In the genomic region with DNA sequence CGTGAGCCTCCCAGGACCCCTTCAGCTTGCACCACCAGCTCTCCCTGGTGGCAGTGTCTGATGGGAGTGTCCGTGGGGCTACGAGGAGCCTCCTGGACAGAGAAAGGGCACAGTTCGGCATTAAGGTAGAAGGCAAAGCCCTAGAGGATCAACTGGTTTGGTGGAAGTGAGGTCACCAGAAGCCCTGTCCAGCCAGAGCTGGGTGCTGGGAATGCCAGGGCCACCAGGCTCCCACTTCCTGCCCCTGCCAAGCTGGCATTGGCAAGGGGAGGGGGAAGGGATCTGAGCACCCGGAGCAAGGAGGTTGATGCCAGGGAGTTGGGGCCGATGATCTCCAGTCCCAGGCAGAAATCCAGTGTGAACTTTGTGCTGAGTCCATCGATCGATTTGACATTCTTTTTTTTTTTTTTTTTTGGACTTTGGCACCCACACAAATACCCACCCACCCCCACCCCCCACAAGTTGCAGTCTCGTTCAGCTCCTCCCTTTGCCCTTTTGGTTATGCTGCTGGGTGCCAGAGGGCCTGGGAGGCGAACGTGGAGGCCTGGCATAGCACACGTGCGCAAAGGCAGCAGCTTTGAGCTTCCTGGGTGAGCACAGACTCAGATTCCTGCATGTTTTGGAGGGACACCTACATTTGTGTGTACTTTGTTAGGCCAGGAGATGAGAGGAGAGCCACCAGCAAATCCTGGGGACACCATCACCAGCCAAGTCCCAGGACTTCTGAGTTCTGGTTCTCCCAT, we compare ENCODE assay signal across 1 cellular context.
A peak's percentile ranks its signal among the peaks of the same experiment; 100 is the strongest.
TF ChIP-seq lines count a peak whose summit lies in the region.

No MANE protein-coding gene starts in this region.

TF ChIP-seq in HepG2, 621 proteins besides CTCF, POLR2A, EP300 and RAD21 (continued from another document and continues in another):
- TF ChIP-seq MYC (CRISPR knock-in tag; IDR thresholded peaks at IDR 0.05; ENCODE audit: borderline replicate concordance) (peak; percentile 95), POLR2G (IDR thresholded peaks at IDR 0.05; ENCODE audit: low read depth, low read length) (peak; percentile 86), ZFP36L1 (CRISPR knock-in tag; IDR thresholded peaks at IDR 0.05) (no peak), ZBTB8A (CRISPR knock-in tag; IDR thresholded peaks at IDR 0.05; ENCODE audit: borderline replicate concordance, low read depth) (no peak), ELF1 (CRISPR knock-in tag; IDR thresholded peaks at IDR 0.05) (peak; percentile 68), JUNB (CRISPR knock-in tag; IDR thresholded peaks at IDR 0.05; ENCODE audit: borderline replicate concordance) (no peak), MLLT10 (CRISPR knock-in tag; IDR thresholded peaks at IDR 0.05) (peak; percentile 82; the same call in 1 of the 2 replicates), NCOA5 (CRISPR knock-in tag; IDR thresholded peaks at IDR 0.05) (peak; percentile 59; the same call in 1 of the 2 replicates), ZNF75D (CRISPR knock-in tag; IDR thresholded peaks at IDR 0.05; ENCODE audit: borderline replicate concordance) (no peak), FOSL1 (CRISPR knock-in tag; IDR thresholded peaks at IDR 0.05; ENCODE audit: borderline replicate concordance) (no peak), ZNF20 (CRISPR knock-in tag; IDR thresholded peaks at IDR 0.05) (no peak), ZNF552 (CRISPR knock-in tag; IDR thresholded peaks at IDR 0.05; ENCODE audit: borderline replicate concordance) (no peak; the same call in 1 of the 2 replicates), KDM6A (CRISPR knock-in tag; IDR thresholded peaks at IDR 0.05; ENCODE audit: low read depth) (peak; percentile 92), HHEX (CRISPR knock-in tag; IDR thresholded peaks at IDR 0.05) (no peak; the same call in 1 of the 2 replicates), ZNF549 (CRISPR knock-in tag; IDR thresholded peaks at IDR 0.05) (no peak), SP140L (CRISPR knock-in tag; IDR thresholded peaks at IDR 0.05; ENCODE audit: borderline replicate concordance) (no peak), MTF2 (CRISPR knock-in tag; IDR thresholded peaks at IDR 0.05; ENCODE audit: borderline replicate concordance) (no peak), TAF15 (IDR thresholded peaks at IDR 0.05; ENCODE audit: low read depth, low read length, poor library complexity, severe bottlenecking) (no peak), PLRG1 (conservative IDR thresholded peaks at IDR 0.05) (no peak), ZNF841 (CRISPR knock-in tag; IDR thresholded peaks at IDR 0.05; ENCODE audit: borderline replicate concordance) (no peak), ZFP36L2 (CRISPR knock-in tag; IDR thresholded peaks at IDR 0.05) (peak; percentile 23; the same call in 1 of the 2 replicates), ZNF496 (CRISPR knock-in tag; IDR thresholded peaks at IDR 0.05; ENCODE audit: insufficient replicate concordance) (no peak), NCOA2 (CRISPR knock-in tag; IDR thresholded peaks at IDR 0.05) (peak; percentile 79)
- TF ChIP-seq, protein P1, sequence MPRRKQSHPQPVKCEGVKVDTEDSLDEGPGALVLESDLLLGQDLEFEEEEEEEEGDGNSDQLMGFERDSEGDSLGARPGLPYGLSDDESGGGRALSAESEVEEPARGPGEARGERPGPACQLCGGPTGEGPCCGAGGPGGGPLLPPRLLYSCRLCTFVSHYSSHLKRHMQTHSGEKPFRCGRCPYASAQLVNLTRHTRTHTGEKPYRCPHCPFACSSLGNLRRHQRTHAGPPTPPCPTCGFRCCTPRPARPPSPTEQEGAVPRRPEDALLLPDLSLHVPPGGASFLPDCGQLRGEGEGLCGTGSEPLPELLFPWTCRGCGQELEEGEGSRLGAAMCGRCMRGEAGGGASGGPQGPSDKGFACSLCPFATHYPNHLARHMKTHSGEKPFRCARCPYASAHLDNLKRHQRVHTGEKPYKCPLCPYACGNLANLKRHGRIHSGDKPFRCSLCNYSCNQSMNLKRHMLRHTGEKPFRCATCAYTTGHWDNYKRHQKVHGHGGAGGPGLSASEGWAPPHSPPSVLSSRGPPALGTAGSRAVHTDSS (CRISPR knock-in tag; conservative IDR thresholded peaks at IDR 0.05) = 0 out of 2 replicates have a peak, but pooled peaks have one; percentile 53
- TF ChIP-seq, protein P2, sequence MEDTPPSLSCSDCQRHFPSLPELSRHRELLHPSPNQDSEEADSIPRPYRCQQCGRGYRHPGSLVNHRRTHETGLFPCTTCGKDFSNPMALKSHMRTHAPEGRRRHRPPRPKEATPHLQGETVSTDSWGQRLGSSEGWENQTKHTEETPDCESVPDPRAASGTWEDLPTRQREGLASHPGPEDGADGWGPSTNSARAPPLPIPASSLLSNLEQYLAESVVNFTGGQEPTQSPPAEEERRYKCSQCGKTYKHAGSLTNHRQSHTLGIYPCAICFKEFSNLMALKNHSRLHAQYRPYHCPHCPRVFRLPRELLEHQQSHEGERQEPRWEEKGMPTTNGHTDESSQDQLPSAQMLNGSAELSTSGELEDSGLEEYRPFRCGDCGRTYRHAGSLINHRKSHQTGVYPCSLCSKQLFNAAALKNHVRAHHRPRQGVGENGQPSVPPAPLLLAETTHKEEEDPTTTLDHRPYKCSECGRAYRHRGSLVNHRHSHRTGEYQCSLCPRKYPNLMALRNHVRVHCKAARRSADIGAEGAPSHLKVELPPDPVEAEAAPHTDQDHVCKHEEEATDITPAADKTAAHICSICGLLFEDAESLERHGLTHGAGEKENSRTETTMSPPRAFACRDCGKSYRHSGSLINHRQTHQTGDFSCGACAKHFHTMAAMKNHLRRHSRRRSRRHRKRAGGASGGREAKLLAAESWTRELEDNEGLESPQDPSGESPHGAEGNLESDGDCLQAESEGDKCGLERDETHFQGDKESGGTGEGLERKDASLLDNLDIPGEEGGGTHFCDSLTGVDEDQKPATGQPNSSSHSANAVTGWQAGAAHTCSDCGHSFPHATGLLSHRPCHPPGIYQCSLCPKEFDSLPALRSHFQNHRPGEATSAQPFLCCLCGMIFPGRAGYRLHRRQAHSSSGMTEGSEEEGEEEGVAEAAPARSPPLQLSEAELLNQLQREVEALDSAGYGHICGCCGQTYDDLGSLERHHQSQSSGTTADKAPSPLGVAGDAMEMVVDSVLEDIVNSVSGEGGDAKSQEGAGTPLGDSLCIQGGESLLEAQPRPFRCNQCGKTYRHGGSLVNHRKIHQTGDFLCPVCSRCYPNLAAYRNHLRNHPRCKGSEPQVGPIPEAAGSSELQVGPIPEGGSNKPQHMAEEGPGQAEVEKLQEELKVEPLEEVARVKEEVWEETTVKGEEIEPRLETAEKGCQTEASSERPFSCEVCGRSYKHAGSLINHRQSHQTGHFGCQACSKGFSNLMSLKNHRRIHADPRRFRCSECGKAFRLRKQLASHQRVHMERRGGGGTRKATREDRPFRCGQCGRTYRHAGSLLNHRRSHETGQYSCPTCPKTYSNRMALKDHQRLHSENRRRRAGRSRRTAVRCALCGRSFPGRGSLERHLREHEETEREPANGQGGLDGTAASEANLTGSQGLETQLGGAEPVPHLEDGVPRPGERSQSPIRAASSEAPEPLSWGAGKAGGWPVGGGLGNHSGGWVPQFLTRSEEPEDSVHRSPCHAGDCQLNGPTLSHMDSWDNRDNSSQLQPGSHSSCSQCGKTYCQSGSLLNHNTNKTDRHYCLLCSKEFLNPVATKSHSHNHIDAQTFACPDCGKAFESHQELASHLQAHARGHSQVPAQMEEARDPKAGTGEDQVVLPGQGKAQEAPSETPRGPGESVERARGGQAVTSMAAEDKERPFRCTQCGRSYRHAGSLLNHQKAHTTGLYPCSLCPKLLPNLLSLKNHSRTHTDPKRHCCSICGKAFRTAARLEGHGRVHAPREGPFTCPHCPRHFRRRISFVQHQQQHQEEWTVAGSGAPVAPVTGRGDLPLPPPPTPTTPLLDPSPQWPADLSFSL (CRISPR knock-in tag; IDR thresholded peaks at IDR 0.05) = no peak
- TF ChIP-seq, protein P3, sequence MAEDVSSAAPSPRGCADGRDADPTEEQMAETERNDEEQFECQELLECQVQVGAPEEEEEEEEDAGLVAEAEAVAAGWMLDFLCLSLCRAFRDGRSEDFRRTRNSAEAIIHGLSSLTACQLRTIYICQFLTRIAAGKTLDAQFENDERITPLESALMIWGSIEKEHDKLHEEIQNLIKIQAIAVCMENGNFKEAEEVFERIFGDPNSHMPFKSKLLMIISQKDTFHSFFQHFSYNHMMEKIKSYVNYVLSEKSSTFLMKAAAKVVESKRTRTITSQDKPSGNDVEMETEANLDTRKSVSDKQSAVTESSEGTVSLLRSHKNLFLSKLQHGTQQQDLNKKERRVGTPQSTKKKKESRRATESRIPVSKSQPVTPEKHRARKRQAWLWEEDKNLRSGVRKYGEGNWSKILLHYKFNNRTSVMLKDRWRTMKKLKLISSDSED (CRISPR knock-in tag; IDR thresholded peaks at IDR 0.05) = no peak
- TF ChIP-seq, protein P4, sequence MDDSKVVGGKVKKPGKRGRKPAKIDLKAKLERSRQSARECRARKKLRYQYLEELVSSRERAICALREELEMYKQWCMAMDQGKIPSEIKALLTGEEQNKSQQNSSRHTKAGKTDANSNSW (CRISPR knock-in tag; IDR thresholded peaks at IDR 0.05; ENCODE audit: borderline replicate concordance) = no peak
- TF ChIP-seq, protein P5, sequence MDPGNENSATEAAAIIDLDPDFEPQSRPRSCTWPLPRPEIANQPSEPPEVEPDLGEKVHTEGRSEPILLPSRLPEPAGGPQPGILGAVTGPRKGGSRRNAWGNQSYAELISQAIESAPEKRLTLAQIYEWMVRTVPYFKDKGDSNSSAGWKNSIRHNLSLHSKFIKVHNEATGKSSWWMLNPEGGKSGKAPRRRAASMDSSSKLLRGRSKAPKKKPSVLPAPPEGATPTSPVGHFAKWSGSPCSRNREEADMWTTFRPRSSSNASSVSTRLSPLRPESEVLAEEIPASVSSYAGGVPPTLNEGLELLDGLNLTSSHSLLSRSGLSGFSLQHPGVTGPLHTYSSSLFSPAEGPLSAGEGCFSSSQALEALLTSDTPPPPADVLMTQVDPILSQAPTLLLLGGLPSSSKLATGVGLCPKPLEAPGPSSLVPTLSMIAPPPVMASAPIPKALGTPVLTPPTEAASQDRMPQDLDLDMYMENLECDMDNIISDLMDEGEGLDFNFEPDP (CRISPR knock-in tag; conservative IDR thresholded peaks at IDR 0.05) = no peak
- TF ChIP-seq, protein P6, sequence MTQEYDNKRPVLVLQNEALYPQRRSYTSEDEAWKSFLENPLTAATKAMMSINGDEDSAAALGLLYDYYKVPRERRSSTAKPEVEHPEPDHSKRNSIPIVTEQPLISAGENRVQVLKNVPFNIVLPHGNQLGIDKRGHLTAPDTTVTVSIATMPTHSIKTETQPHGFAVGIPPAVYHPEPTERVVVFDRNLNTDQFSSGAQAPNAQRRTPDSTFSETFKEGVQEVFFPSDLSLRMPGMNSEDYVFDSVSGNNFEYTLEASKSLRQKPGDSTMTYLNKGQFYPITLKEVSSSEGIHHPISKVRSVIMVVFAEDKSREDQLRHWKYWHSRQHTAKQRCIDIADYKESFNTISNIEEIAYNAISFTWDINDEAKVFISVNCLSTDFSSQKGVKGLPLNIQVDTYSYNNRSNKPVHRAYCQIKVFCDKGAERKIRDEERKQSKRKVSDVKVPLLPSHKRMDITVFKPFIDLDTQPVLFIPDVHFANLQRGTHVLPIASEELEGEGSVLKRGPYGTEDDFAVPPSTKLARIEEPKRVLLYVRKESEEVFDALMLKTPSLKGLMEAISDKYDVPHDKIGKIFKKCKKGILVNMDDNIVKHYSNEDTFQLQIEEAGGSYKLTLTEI (CRISPR knock-in tag; conservative IDR thresholded peaks at IDR 0.05) = no peak
- TF ChIP-seq, protein P7, sequence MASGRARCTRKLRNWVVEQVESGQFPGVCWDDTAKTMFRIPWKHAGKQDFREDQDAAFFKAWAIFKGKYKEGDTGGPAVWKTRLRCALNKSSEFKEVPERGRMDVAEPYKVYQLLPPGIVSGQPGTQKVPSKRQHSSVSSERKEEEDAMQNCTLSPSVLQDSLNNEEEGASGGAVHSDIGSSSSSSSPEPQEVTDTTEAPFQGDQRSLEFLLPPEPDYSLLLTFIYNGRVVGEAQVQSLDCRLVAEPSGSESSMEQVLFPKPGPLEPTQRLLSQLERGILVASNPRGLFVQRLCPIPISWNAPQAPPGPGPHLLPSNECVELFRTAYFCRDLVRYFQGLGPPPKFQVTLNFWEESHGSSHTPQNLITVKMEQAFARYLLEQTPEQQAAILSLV (CRISPR knock-in tag; IDR thresholded peaks at IDR 0.05; ENCODE audit: borderline replicate concordance) = peak; percentile 61; the same call in 1 of the 2 replicates
- TF ChIP-seq, protein P8, sequence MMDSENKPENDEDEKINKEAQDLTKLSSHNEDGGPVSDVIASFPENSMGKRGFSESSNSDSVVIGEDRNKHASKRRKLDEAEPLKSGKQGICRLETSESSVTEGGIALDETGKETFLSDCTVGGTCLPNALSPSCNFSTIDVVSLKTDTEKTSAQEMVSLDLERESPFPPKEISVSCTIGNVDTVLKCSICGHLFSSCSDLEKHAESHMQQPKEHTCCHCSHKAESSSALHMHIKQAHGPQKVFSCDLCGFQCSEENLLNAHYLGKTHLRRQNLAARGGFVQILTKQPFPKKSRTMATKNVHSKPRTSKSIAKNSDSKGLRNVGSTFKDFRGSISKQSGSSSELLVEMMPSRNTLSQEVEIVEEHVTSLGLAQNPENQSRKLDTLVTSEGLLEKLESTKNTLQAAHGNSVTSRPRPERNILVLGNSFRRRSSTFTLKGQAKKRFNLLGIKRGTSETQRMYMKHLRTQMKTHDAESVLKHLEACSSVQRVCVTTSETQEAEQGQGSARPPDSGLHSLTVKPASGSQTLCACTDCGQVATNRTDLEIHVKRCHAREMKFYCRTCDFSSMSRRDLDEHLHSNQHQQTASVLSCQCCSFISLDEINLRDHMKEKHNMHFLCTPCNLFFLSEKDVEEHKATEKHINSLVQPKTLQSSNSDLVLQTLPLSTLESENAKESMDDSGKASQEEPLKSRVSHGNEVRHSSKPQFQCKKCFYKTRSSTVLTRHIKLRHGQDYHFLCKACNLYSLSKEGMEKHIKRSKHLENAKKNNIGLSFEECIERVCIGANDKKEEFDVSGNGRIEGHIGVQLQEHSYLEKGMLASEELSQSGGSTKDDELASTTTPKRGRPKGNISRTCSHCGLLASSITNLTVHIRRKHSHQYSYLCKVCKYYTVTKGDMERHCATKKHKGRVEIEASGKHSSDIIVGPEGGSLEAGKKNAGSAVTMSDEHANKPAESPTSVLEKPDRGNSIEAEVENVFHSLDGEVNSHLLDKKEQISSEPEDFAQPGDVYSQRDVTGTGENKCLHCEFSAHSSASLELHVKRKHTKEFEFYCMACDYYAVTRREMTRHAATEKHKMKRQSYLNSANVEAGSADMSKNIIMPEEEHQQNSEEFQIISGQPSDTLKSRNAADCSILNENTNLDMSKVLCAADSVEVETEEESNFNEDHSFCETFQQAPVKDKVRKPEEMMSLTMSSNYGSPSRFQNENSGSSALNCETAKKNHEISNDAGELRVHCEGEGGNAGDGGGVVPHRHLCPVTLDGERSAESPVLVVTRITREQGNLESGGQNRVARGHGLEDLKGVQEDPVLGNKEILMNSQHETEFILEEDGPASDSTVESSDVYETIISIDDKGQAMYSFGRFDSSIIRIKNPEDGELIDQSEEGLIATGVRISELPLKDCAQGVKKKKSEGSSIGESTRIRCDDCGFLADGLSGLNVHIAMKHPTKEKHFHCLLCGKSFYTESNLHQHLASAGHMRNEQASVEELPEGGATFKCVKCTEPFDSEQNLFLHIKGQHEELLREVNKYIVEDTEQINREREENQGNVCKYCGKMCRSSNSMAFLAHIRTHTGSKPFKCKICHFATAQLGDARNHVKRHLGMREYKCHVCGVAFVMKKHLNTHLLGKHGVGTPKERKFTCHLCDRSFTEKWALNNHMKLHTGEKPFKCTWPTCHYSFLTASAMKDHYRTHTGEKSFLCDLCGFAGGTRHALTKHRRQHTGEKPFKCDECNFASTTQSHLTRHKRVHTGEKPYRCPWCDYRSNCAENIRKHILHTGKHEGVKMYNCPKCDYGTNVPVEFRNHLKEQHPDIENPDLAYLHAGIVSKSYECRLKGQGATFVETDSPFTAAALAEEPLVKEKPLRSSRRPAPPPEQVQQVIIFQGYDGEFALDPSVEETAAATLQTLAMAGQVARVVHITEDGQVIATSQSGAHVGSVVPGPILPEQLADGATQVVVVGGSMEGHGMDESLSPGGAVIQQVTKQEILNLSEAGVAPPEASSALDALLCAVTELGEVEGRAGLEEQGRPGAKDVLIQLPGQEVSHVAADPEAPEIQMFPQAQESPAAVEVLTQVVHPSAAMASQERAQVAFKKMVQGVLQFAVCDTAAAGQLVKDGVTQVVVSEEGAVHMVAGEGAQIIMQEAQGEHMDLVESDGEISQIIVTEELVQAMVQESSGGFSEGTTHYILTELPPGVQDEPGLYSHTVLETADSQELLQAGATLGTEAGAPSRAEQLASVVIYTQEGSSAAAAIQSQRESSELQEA (CRISPR knock-in tag; IDR thresholded peaks at IDR 0.05; ENCODE audit: not compliant biosample characterization) = no peak
